8 cellular contexts compared by ENCODE assay signal in genomic region chr11:14249121-14249963, GRCh38.
DNase-seq lines count a peak whose midpoint lies in the region; ATAC-seq and TF ChIP-seq lines count a peak whose summit lies in the region.

No MANE protein-coding gene starts in this region.

- no peaks in the 10 kb centered on the region for H3K79me2 ChIP-seq in OCI-LY1 (ENCODE audit: insufficient read depth, low read length)

- DNase-seq in DMS79 (lab: John Stamatoyannopoulos, UW) (peak; percentile 19), HS-27A (ENCODE audit: low read depth) (peak; percentile 30), activated T-cell treated with anti-CD3 and anti-CD28 coated beads for 4 hours (peak; percentile 59), erythroblast (lab: John Stamatoyannopoulos, UW) (peak; percentile 61 to 77), natural killer cell (peak; percentile 51)
- DNase-seq in stimulated activated naive B cell treated with anti-CD40 and anti-IgM and Interleukin-4, amounts not matched to agents 10 μg/mL and 1 μg/mL and 100 μg/mL, for 72 hours = peak; percentile 31

- H4K20me1 ChIP-seq in OCI-LY1 (ENCODE audit: insufficient read depth, low read length) = no peaks in the 10 kb centered on the region

- no peaks in the 10 kb centered on the region for H3K9me2 ChIP-seq in OCI-LY1 (ENCODE audit: low read depth, low read length)

- TF ChIP-seq CTCF in OCI-LY1 (IDR thresholded peaks at IDR 0.05; ENCODE audit: low read length) (peak; percentile 90), natural killer cell (IDR thresholded peaks at IDR 0.05) (peak; percentile 92)

- intact Hi-C loops in natural killer cell (cut with micrococcal nuclease) = loop anchor here (1.0 to 5.0 kb wide), 3 partner anchors 293 to 762 kb away; no protein-coding TSS in a partner anchor

- H2AFZ ChIP-seq in OCI-LY1 (ENCODE audit: low read length) = no peak overlapping the region

- no peaks in the 10 kb centered on the region for H3K36me3 Mint-ChIP-seq in natural killer cell
- no peaks in the 10 kb centered on the region for H3K36me3 Mint-ChIP-seq in stimulated activated naive B cell treated with anti-CD40 and anti-IgM and Interleukin-4, amounts not matched to agents 10 μg/mL and 1 μg/mL and 100 μg/mL, for 72 hours

- H3K4me3 ChIP-seq in OCI-LY1 (ENCODE audit: low read depth, low read length, poor library complexity, severe bottlenecking) = no peak overlapping the region

- no peaks in the 10 kb centered on the region; the same call in 1 of the 2 replicates for H3K27me3 ChIP-seq in OCI-LY1 (ENCODE audit: insufficient read depth, low read length)

- H3K9ac ChIP-seq in OCI-LY1 (ENCODE audit: low read length) = no peak overlapping the region

- no peak overlapping the region for H3K4me2 ChIP-seq in OCI-LY1 (ENCODE audit: low read length)

- no peak overlapping the region for H3K27ac ChIP-seq in OCI-LY1 (ENCODE audit: low read depth, low read length, poor library complexity, severe bottlenecking)

- peaks cover 18 to 31% of the 10 kb centered on the region in 2 donors for H3K27me3 Mint-ChIP-seq in natural killer cell (ENCODE audit: low read depth in 2 of 2)
- H3K27me3 Mint-ChIP-seq in stimulated activated naive B cell treated with anti-CD40 and anti-IgM and Interleukin-4, amounts not matched to agents 10 μg/mL and 1 μg/mL and 100 μg/mL, for 72 hours = peaks cover 10 to 24% of the 10 kb centered on the region in 2 donors

- no peaks in the 10 kb centered on the region for H3K36me3 ChIP-seq in OCI-LY1 (ENCODE audit: insufficient read depth, low read length)

- no peak for TF ChIP-seq POLR2A in erythroblast (IDR thresholded peaks at IDR 0.05; ENCODE audit: low read length)

- H3K4me1 ChIP-seq in OCI-LY1 (ENCODE audit: insufficient read depth, low read length, severe bottlenecking) = no peaks in the 10 kb centered on the region

- peak; percentile 58 to 73 (median 64) for ATAC-seq in natural killer cell
- peak; percentile 56 to 71 for ATAC-seq in stimulated activated naive B cell treated with anti-CD40 and anti-IgM and Interleukin-4, amounts not matched to agents 10 μg/mL and 1 μg/mL and 100 μg/mL, for 72 hours (replicated peaks)
- ATAC-seq in GM19324 (IDR thresholded peaks at IDR 0.05; ENCODE audit: low FRiP score, unreplicated experiment) = no peak

- no peak overlapping the region for H3K27ac Mint-ChIP-seq in natural killer cell
- H3K27ac Mint-ChIP-seq in stimulated activated naive B cell treated with anti-CD40 and anti-IgM and Interleukin-4, amounts not matched to agents 10 μg/mL and 1 μg/mL and 100 μg/mL, for 72 hours = no peak overlapping the region

- H3K4me3 Mint-ChIP-seq in natural killer cell = peak overlapping the region; percentile 31
- H3K4me3 Mint-ChIP-seq in stimulated activated naive B cell treated with anti-CD40 and anti-IgM and Interleukin-4, amounts not matched to agents 10 μg/mL and 1 μg/mL and 100 μg/mL, for 72 hours = no peak overlapping the region

- H3F3A ChIP-seq in OCI-LY1 (ENCODE audit: insufficient read depth, low read length) = no peaks in the 10 kb centered on the region

- H3K4me1 Mint-ChIP-seq in natural killer cell = peaks cover 10 to 13% of the 10 kb centered on the region in 2 donors
- peaks cover 8 to 11% of the 10 kb centered on the region in 2 donors for H3K4me1 Mint-ChIP-seq in stimulated activated naive B cell treated with anti-CD40 and anti-IgM and Interleukin-4, amounts not matched to agents 10 μg/mL and 1 μg/mL and 100 μg/mL, for 72 hours

- H3K9me3 ChIP-seq in OCI-LY1 (ENCODE audit: low read length) = no peaks in the 10 kb centered on the region

- no peaks in the 10 kb centered on the region for H3K9me3 Mint-ChIP-seq in natural killer cell
- H3K9me3 Mint-ChIP-seq in stimulated activated naive B cell treated with anti-CD40 and anti-IgM and Interleukin-4, amounts not matched to agents 10 μg/mL and 1 μg/mL and 100 μg/mL, for 72 hours = no peaks in the 10 kb centered on the region

Comparison
In these comparisons a context has a peak if more than half of its experiments do, and no peak if none do; other contexts are left out.
1. DNase-seq: peak in every context shown above with its lines; median percentile 69 in erythroblast; 59 in activated T-cell treated with anti-CD3 and anti-CD28 coated beads for 4 hours; 51 in natural killer cell; 31 in stimulated activated naive B cell treated with anti-CD40 and anti-IgM and Interleukin-4, amounts not matched to agents 10 μg/mL and 1 μg/mL and 100 μg/mL, for 72 hours; 30 in HS-27A; 19 in DMS79.